1 cellular context compared by ENCODE assay signal in the genomic region with DNA sequence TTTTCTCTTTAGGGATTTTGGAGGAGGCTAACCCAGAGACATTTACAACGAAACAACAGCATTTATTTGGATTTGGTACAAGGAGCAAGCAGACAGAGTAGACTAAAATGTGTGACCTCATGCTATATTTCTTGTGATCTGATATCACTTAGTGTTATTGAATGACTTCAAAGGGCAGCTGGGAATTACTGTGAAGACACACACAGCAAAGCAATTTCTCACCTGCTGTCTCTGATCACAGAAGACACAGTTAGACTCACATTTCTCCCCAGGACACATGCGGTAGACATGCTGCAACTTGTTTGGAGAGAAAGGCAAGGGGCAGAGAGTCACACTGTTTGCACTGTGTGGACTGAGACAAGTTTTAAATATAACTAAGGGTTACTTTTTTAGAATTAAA.
TF ChIP-seq lines count a peak whose summit lies in the region.

No MANE protein-coding gene starts in this region.

TF ChIP-seq in IMR-90, 13 proteins besides CTCF, POLR2A, EP300 and RAD21:
- TF ChIP-seq FOS (IDR thresholded peaks at IDR 0.05; ENCODE audit: low read depth, low read length) (no peak), BHLHE40 (IDR thresholded peaks at IDR 0.05; ENCODE audit: low read depth, low read length) (no peak), CHD1 (IDR thresholded peaks at IDR 0.05; ENCODE audit: low read depth, low read length) (no peak), RCOR1 (IDR thresholded peaks at IDR 0.05; ENCODE audit: insufficient replicate concordance, low read length) (no peak), SMC3 (IDR thresholded peaks at IDR 0.05; ENCODE audit: low read depth, low read length) (no peak), RFX5 (IDR thresholded peaks at IDR 0.05; ENCODE audit: low read depth, low read length) (no peak), MAZ (IDR thresholded peaks at IDR 0.05; ENCODE audit: borderline replicate concordance, low read depth, low read length) (no peak), MXI1 (IDR thresholded peaks at IDR 0.05; ENCODE audit: borderline replicate concordance, low read depth, low read length) (no peak), MAFK (IDR thresholded peaks at IDR 0.05; ENCODE audit: low read depth, low read length) (no peak), CEBPB (IDR thresholded peaks at IDR 0.05; ENCODE audit: low read depth, low read length) (no peak), NFE2L2 (IDR thresholded peaks at IDR 0.05; ENCODE audit: low read depth, low read length) (no peak)
- TF ChIP-seq, protein P1, sequence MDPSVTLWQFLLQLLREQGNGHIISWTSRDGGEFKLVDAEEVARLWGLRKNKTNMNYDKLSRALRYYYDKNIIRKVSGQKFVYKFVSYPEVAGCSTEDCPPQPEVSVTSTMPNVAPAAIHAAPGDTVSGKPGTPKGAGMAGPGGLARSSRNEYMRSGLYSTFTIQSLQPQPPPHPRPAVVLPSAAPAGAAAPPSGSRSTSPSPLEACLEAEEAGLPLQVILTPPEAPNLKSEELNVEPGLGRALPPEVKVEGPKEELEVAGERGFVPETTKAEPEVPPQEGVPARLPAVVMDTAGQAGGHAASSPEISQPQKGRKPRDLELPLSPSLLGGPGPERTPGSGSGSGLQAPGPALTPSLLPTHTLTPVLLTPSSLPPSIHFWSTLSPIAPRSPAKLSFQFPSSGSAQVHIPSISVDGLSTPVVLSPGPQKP (IDR thresholded peaks at IDR 0.05; ENCODE audit: borderline replicate concordance, low read depth, low read length): no peak
- TF ChIP-seq, protein P2, sequence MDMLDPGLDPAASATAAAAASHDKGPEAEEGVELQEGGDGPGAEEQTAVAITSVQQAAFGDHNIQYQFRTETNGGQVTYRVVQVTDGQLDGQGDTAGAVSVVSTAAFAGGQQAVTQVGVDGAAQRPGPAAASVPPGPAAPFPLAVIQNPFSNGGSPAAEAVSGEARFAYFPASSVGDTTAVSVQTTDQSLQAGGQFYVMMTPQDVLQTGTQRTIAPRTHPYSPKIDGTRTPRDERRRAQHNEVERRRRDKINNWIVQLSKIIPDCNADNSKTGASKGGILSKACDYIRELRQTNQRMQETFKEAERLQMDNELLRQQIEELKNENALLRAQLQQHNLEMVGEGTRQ (IDR thresholded peaks at IDR 0.05; ENCODE audit: low read depth, low read length): no peak
